In the genomic region with DNA sequence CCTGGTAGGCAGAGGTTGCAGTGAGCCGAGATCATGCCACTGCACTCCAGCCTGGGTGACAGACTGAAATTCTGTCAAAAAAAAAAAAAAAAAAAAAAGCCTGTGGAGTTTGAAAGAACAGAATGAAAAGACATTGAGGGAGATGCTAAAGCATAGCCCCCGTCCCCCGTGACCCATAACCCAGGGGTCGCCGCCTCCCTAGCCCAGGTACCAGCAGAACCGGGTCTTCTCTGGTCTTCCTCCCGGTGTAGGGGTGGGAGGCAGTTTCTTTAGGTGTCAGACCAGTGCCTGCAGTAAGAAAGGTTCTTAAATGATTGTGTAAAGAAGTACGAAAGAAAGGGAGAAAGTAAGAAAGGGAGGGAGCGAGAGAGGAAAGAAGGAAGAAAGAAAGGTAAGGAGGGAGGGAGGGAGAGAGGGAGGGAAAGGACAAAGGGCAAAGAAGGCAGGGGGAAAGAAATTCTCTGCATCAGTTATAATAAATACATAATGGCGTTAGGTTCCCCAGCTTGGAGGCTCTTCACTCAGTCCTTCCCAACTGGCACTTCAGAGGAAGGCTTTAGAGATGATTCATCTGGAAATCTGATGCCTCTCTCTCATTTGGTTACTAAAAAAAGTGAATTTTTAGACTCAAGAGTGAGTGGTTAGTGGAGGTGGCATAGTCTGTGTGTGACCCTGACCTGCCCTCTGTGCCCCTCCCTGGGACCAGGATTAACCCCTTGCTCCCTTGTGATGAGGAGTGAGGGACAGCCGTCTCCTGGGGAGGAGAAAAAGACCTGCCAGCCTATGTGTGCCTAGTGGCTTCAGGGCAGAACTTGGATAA, we compare ENCODE assay signal across 11 cellular contexts. TPM values are rescaled to one million over a fixed set of nuclear protein-coding genes. Genes with fewer than 3 reads are reported as not detected.
DNase-seq lines count a peak whose midpoint lies in the region; ATAC-seq lines count a peak whose summit lies in the region.
"Had no signal": no experiment of that assay in that cellular context is flagged by ENCODE, and none has a peak within 500 bp of the region (broad histone marks: within the 10 kb centered on the region; RNA-seq: fewer than 3 reads in every experiment).

No MANE protein-coding gene starts in this region.

- ATAC-seq in HG03139 (IDR thresholded peaks at IDR 0.05; ENCODE audit: unreplicated experiment) (no peak), HG03342 (IDR thresholded peaks at IDR 0.05; ENCODE audit: unreplicated experiment) (no peak), HG03095 (IDR thresholded peaks at IDR 0.05; ENCODE audit: unreplicated experiment) (no peak)

- no peak overlapping the region for H3K4me2 ChIP-seq in mesenchymal stem cell (ENCODE audit: low read length, poor library complexity, severe bottlenecking)

- intact Hi-C loops in CD4-positive, alpha-beta memory T cell (cut with micrococcal nuclease): no loop called here

- peak; percentile 84 for DNase-seq in DMS53 (lab: John Stamatoyannopoulos, UW)
- peak; percentile 62 for DNase-seq in HS-27A (ENCODE audit: low read depth)
- peak; percentile 83 for DNase-seq in adipocyte (ENCODE audit: low read depth)
- peak; percentile 64 for DNase-seq in mesenchymal stem cell
- no peak for DNase-seq in CD4-positive, alpha-beta memory T cell
- DNase-seq: activated CD4-positive, alpha-beta T cell treated with anti-CD3 and anti-CD28 coated beads for 48 hours; occipital lobe; Peyer's patch had no signal

- H3K9me3 ChIP-seq in adipocyte (ENCODE audit: control insufficient read depth, low read length) (no peaks in the 10 kb centered on the region), mesenchymal stem cell (ENCODE audit: control insufficient read depth, low read length) (no peaks in the 10 kb centered on the region)
- no peaks in the 10 kb centered on the region for H3K9me3 ChIP-seq in CD4-positive, alpha-beta memory T cell (ENCODE audit: control insufficient read depth in 1 of 2, low read length in 2 of 2)
- H3K9me3 ChIP-seq: Peyer's patch had no signal

- H2BK12ac ChIP-seq in mesenchymal stem cell (ENCODE audit: low read length in 2 of 2): peak overlapping the region; percentile 33 to 69

- CTCF ChIA-PET in CD4-positive, alpha-beta memory T cell (lab: Charles Lee; ENCODE audit: partially characterized antibody): interaction anchor here (2.0 kb wide), 1 partner anchor 35 kb away, joined by 7 read pairs; no protein-coding TSS in a partner anchor

- H2AFZ ChIP-seq in mesenchymal stem cell (ENCODE audit: low read depth, low read length): no peak overlapping the region

- no peak overlapping the region for H4K91ac ChIP-seq in mesenchymal stem cell (ENCODE audit: low read length)

- no peak overlapping the region for H3K4me3 ChIP-seq in adipocyte (ENCODE audit: low read length)
- H3K4me3 ChIP-seq in mesenchymal stem cell (ENCODE audit: insufficient read depth in 1 of 2, low read depth in 1 of 2, low read length in 2 of 2): no peak overlapping the region
- no peak overlapping the region for H3K4me3 ChIP-seq in CD4-positive, alpha-beta memory T cell (ENCODE audit: low read length in 2 of 2)
- H3K4me3 ChIP-seq: Peyer's patch had no signal

- no peak overlapping the region for H3K4ac ChIP-seq in mesenchymal stem cell (ENCODE audit: low read depth in 1 of 2, low read length in 2 of 2)

- H2AK5ac ChIP-seq in mesenchymal stem cell (ENCODE audit: low read length, severe bottlenecking): no peak overlapping the region

- H2BK120ac ChIP-seq in mesenchymal stem cell (ENCODE audit: low read depth, low read length): no peak overlapping the region

- H3K27me3 ChIP-seq in adipocyte (replicated peaks; ENCODE audit: control insufficient read depth, insufficient read depth, low read length) (no peaks in the 10 kb centered on the region), mesenchymal stem cell (ENCODE audit: control insufficient read depth in 1 of 2, insufficient read depth in 1 of 2, low read length in 2 of 2) (peaks cover 0 to 2% of the 10 kb centered on the region in 2 experiments)
- no peaks in the 10 kb centered on the region for H3K27me3 ChIP-seq in CD4-positive, alpha-beta memory T cell (ENCODE audit: insufficient read depth, low read length)
- H3K27me3 ChIP-seq: Peyer's patch had no signal

- H3K18ac ChIP-seq in mesenchymal stem cell (ENCODE audit: low read depth in 1 of 2, low read length in 2 of 2): peak overlapping the region in 1 of 2 experiments; percentile 82

- H3K23ac ChIP-seq in mesenchymal stem cell (ENCODE audit: low read length in 2 of 2): no peak overlapping the region

- peaks cover 4 to 27% (median 12%) of the 10 kb centered on the region in 4 donors for H3K4me1 Mint-ChIP-seq in CD4-positive, alpha-beta memory T cell

- H4K8ac ChIP-seq in mesenchymal stem cell (ENCODE audit: low read length): no peak overlapping the region

- no peak overlapping the region for H3K4me3 Mint-ChIP-seq in CD4-positive, alpha-beta memory T cell

- H3K27ac ChIP-seq in mesenchymal stem cell (ENCODE audit: low read length, poor library complexity, severe bottlenecking): no peak overlapping the region
- H3K27ac ChIP-seq in CD4-positive, alpha-beta memory T cell (ENCODE audit: low read depth, low read length): no peak overlapping the region
- H3K27ac ChIP-seq: Peyer's patch had no signal

- H3K27me3 Mint-ChIP-seq in CD4-positive, alpha-beta memory T cell: peaks cover 0 to 3% of the 10 kb centered on the region in 2 donors

- H3K36me3 ChIP-seq in adipocyte (ENCODE audit: control insufficient read depth, insufficient read depth, low read length, severe bottlenecking): no peaks in the 10 kb centered on the region
- no peaks in the 10 kb centered on the region for H3K36me3 ChIP-seq in mesenchymal stem cell (ENCODE audit: control insufficient read depth in 1 of 2, insufficient read depth in 2 of 2, low read depth in 1 of 2, low read length in 2 of 2)
- peaks cover 5% of the 10 kb centered on the region for H3K36me3 ChIP-seq in CD4-positive, alpha-beta memory T cell (ENCODE audit: insufficient read depth, low read length)
- H3K36me3 ChIP-seq: Peyer's patch had no signal

- peak overlapping the region; percentile 29 for H2BK15ac ChIP-seq in mesenchymal stem cell (ENCODE audit: low read depth, poor library complexity, severe bottlenecking)

- H3K79me1 ChIP-seq in mesenchymal stem cell (replicated peaks; ENCODE audit: low read length, poor library complexity, severe bottlenecking): no peaks in the 10 kb centered on the region

- H3K4me1 ChIP-seq in adipocyte (ENCODE audit: control insufficient read depth, insufficient read depth, low read length): peaks cover 37% of the 10 kb centered on the region
- H3K4me1 ChIP-seq in mesenchymal stem cell (ENCODE audit: control insufficient read depth, insufficient read depth, low read depth, low read length): peaks cover 7% of the 10 kb centered on the region
- no peaks in the 10 kb centered on the region for H3K4me1 ChIP-seq in CD4-positive, alpha-beta memory T cell (ENCODE audit: insufficient read depth, low read length)
- H3K4me1 ChIP-seq: Peyer's patch had no signal

- POLR2A ChIA-PET in CD4-positive, alpha-beta memory T cell (lab: Charles Lee; ENCODE audit: partially characterized antibody): interaction anchor here (1.0 to 4.5 kb wide), 4 partner anchors 9 to 24 kb away, joined by 3 to 48 read pairs (median 4); partner anchors contain the start of gene FCMR

- H2BK5ac ChIP-seq in mesenchymal stem cell (ENCODE audit: low read depth, low read length, poor library complexity, severe bottlenecking): no peak overlapping the region

- H3K27ac Mint-ChIP-seq in CD4-positive, alpha-beta memory T cell: no peak overlapping the region

- no peak overlapping the region for H3K9ac ChIP-seq in adipocyte (ENCODE audit: low read length)
- H3K9ac ChIP-seq in mesenchymal stem cell (ENCODE audit: low read length): peak overlapping the region; percentile 53

- H3K14ac ChIP-seq in mesenchymal stem cell (ENCODE audit: low read length in 2 of 2): no peak overlapping the region

- peaks cover 0 to 5% (median 0%) of the 10 kb centered on the region in 8 donors for H3K9me3 Mint-ChIP-seq in CD4-positive, alpha-beta memory T cell

- peaks cover 17 to 26% of the 10 kb centered on the region in 2 donors for H3K36me3 Mint-ChIP-seq in CD4-positive, alpha-beta memory T cell

- WGBS in mesenchymal stem cell: 77% methylated on average over 10 of the region's 11 CpGs

RNA-seq across cellular contexts. Expression of gene IL24, which starts 1.1 kb away (rescaled TPM):
- polyA plus RNA-seq in mesenchymal stem cell (2013, experiment 1 of 2): 1.2 TPM
- 1.5 TPM for polyA plus RNA-seq in mesenchymal stem cell (2013, experiment 2 of 2)
- total RNA-seq in CD4-positive, alpha-beta memory T cell: not detected
- 10 to 100 TPM; 20.3 to 29.6 TPM for polyA plus RNA-seq in CD4-positive, alpha-beta memory T cell
- total RNA-seq: occipital lobe, Peyer's patch had no signal

RNA-seq across cellular contexts. Expression of gene FCMR, which starts 23.4 kb away (rescaled TPM):
- 3.9 TPM for polyA plus RNA-seq in mesenchymal stem cell (2013, experiment 1 of 2)
- 3.5 TPM for polyA plus RNA-seq in mesenchymal stem cell (2013, experiment 2 of 2)
- 100 to 1,000 TPM; 554 to 588 TPM for total RNA-seq in CD4-positive, alpha-beta memory T cell
- polyA plus RNA-seq in CD4-positive, alpha-beta memory T cell: 100 to 1,000 TPM; 493 to 558 TPM

RNA-seq across cellular contexts. Expression of gene IL20, which starts 32.9 kb away (rescaled TPM):
- polyA plus RNA-seq in mesenchymal stem cell (2013, experiment 1 of 2): not detected
- polyA plus RNA-seq in mesenchymal stem cell (2013, experiment 2 of 2): not detected
- total RNA-seq in CD4-positive, alpha-beta memory T cell: not detected
- polyA plus RNA-seq in CD4-positive, alpha-beta memory T cell: not detected
- total RNA-seq: Peyer's patch had no signal

RNA-seq across cellular contexts. Expression of gene PIGR, which starts 48.0 kb away (rescaled TPM):
- polyA plus RNA-seq in mesenchymal stem cell (2013, experiment 1 of 2): not detected
- polyA plus RNA-seq in mesenchymal stem cell (2013, experiment 2 of 2): not detected
- total RNA-seq in CD4-positive, alpha-beta memory T cell: not detected
- polyA plus RNA-seq in CD4-positive, alpha-beta memory T cell: not detected
- total RNA-seq: occipital lobe had no signal

Comparison
In these comparisons a context has a peak if more than half of its experiments do, and no peak if none do; other contexts are left out.
1. DNase-seq: peak in DMS53 (single experiment), HS-27A (single experiment), adipocyte (single experiment) and mesenchymal stem cell (single experiment); none in CD4-positive, alpha-beta memory T cell (0 of 5).